Comparison of ENCODE assay signal across 10 cellular contexts in genomic region chr2:150732064-150732463, GRCh38.
DNase-seq lines count a peak whose midpoint lies in the region; ATAC-seq, FAIRE-seq and TF ChIP-seq lines count a peak whose summit lies in the region.
"Had no signal": no experiment of that assay in that cellular context is flagged by ENCODE, and none has a peak within 500 bp of the region (broad histone marks: within the 10 kb centered on the region; RNA-seq: fewer than 3 reads in every experiment).

No MANE protein-coding gene starts in this region.

- no peaks in the 10 kb centered on the region for H3K4me1 ChIP-seq in mammary epithelial cell (ENCODE audit: insufficient read depth, low read length)
- H3K4me1 ChIP-seq in osteoblast (ENCODE audit: insufficient read depth, low read length), result peaks cover 12% of the 10 kb centered on the region
- peaks cover 0 to 2% of the 10 kb centered on the region in 2 experiments for H3K4me1 ChIP-seq in trophoblast cell (ENCODE audit: control insufficient read depth in 1 of 2, insufficient read depth in 2 of 2, low read length in 2 of 2)

- H3K9ac ChIP-seq in mammary epithelial cell (ENCODE audit: insufficient read depth, low read length), result no peak overlapping the region
- H3K9ac ChIP-seq in trophoblast cell (ENCODE audit: low read length), result no peak overlapping the region

- H4K20me1 ChIP-seq in mammary epithelial cell (ENCODE audit: insufficient read depth, low read length) (no peaks in the 10 kb centered on the region), osteoblast (ENCODE audit: insufficient read depth, low read length) (no peaks in the 10 kb centered on the region)

- H3K9me3 ChIP-seq in mammary epithelial cell (replicated peaks; ENCODE audit: insufficient read depth, low read length) (no peaks in the 10 kb centered on the region), osteoblast (ENCODE audit: low read depth, low read length) (no peaks in the 10 kb centered on the region), trophoblast cell (ENCODE audit: insufficient read depth, low read depth, low read length) (no peaks in the 10 kb centered on the region)

- intact Hi-C loops in mammary epithelial cell (cut with micrococcal nuclease), result no loop called here

- CTCF ChIA-PET in mammary epithelial cell (lab: Charles Lee; ENCODE audit: low non-redundant PET), result no interaction called here

- no peak overlapping the region for H3K4ac ChIP-seq in trophoblast cell (ENCODE audit: low read depth, low read length)

- H2AK5ac ChIP-seq in trophoblast cell (ENCODE audit: low read length), result no peak overlapping the region

- H4K8ac ChIP-seq in trophoblast cell (ENCODE audit: low read depth, low read length), result no peak overlapping the region

- no peak overlapping the region for H3K4me3 ChIP-seq in mammary epithelial cell (replicated peaks in 1 of 3; ENCODE audit: insufficient read depth in 1 of 3, low read depth in 2 of 3, low read length in 3 of 3)
- no peak overlapping the region for H3K4me3 ChIP-seq in osteoblast (ENCODE audit: insufficient read depth, low read length)
- no peak overlapping the region for H3K4me3 ChIP-seq in trophoblast cell (ENCODE audit: low read depth, low read length)
- H3K4me3 ChIP-seq: PC-9 had no signal

- H2AFZ ChIP-seq in mammary epithelial cell (ENCODE audit: low read depth, low read length) (no peak overlapping the region), osteoblast (ENCODE audit: low read length) (peak overlapping the region; percentile 13), trophoblast cell (ENCODE audit: insufficient read depth, low read length, poor library complexity) (no peak overlapping the region)
- H2AFZ ChIP-seq: PC-9 had no signal

- H3K79me1 ChIP-seq in trophoblast cell (ENCODE audit: low read length), result no peaks in the 10 kb centered on the region

- dilution Hi-C loops in mammary epithelial cell (cut with HindIII; ENCODE audit: low sequenced_read_pairs), result no loop called here

- no peak overlapping the region for H4K91ac ChIP-seq in trophoblast cell (ENCODE audit: low read depth, low read length)

- no peak overlapping the region for H3K4me2 ChIP-seq in mammary epithelial cell (ENCODE audit: insufficient read depth, low read depth, low read length)
- no peak overlapping the region for H3K4me2 ChIP-seq in osteoblast (ENCODE audit: insufficient read depth, low read length)
- no peak overlapping the region for H3K4me2 ChIP-seq in trophoblast cell (ENCODE audit: low read length)
- H3K4me2 ChIP-seq: PC-9 had no signal

- FAIRE-seq in GM18507 (lab: Jason Lieb, UNC), result peak; percentile 54
- FAIRE-seq: colon had no signal

- TF ChIP-seq CTCF in mammary epithelial cell (conservative IDR thresholded peaks at IDR 0.05 in 1 of 2, IDR thresholded peaks at IDR 0.05 in 1 of 2; ENCODE audit: extremely low read depth in 1 of 2, insufficient read depth in 1 of 2, low read depth in 1 of 2, low read length in 2 of 2) (no peak), osteoblast (IDR thresholded peaks at IDR 0.05; ENCODE audit: extremely low read depth, low read depth, low read length) (no peak)

- no peak overlapping the region for H3K23ac ChIP-seq in trophoblast cell (ENCODE audit: low read length)

- peak; percentile 52 for ATAC-seq in HG03442 (IDR thresholded peaks at IDR 0.05; ENCODE audit: unreplicated experiment)
- ATAC-seq in GM21576 (IDR thresholded peaks at IDR 0.05; ENCODE audit: unreplicated experiment), result no peak
- ATAC-seq in GM21423 (IDR thresholded peaks at IDR 0.05; ENCODE audit: unreplicated experiment), result no peak

- H2BK120ac ChIP-seq in trophoblast cell (ENCODE audit: insufficient read depth, low read length, poor library complexity), result no peak overlapping the region

- H3K27me3 ChIP-seq in mammary epithelial cell (ENCODE audit: insufficient read depth, low read length), result no peaks in the 10 kb centered on the region
- no peaks in the 10 kb centered on the region for H3K27me3 ChIP-seq in osteoblast (ENCODE audit: insufficient read depth, low read length)
- no peaks in the 10 kb centered on the region for H3K27me3 ChIP-seq in trophoblast cell (ENCODE audit: insufficient read depth, low read length)

- no peak overlapping the region for H2BK12ac ChIP-seq in trophoblast cell (ENCODE audit: low read length)

- H3K79me2 ChIP-seq in mammary epithelial cell (ENCODE audit: insufficient read depth, low read length) (no peaks in the 10 kb centered on the region), osteoblast (ENCODE audit: insufficient read depth, low read length) (no peaks in the 10 kb centered on the region), trophoblast cell (ENCODE audit: control insufficient read depth, insufficient read depth, low read length, poor library complexity) (no peaks in the 10 kb centered on the region)

- DNase-seq in GM18507 (ENCODE audit: extremely low spot score, insufficient read length, low read depth) (no peak), mammary epithelial cell (peak; percentile 51), osteoblast (ENCODE audit: insufficient read length, low spot score, missing footprints) (peak; percentile 34), trophoblast cell (no peak)
- DNase-seq: PC-9, WERI-Rb-1 had no signal

- H3K18ac ChIP-seq in trophoblast cell (ENCODE audit: low read length), result no peak overlapping the region

- in situ Hi-C loops in mammary epithelial cell (cut with MboI; ENCODE audit: low sequenced_read_pairs in 2 of 2), result no loop called here

- H3K27ac ChIP-seq in mammary epithelial cell (ENCODE audit: insufficient read depth, low read depth, low read length) (no peak overlapping the region), osteoblast (ENCODE audit: low read depth, low read length) (peak overlapping the region; percentile 42), trophoblast cell (ENCODE audit: low read depth, low read length) (no peak overlapping the region)
- H3K27ac ChIP-seq: PC-9, WERI-Rb-1 had no signal

- no peak overlapping the region for H3K14ac ChIP-seq in trophoblast cell (ENCODE audit: low read length)

- no TSS peak for BruUV-seq in mammary epithelial cell (replicated peaks; lab: Mats Ljungman, UMichigan)

- H3K36me3 ChIP-seq in mammary epithelial cell (ENCODE audit: insufficient read depth, low read length) (no peaks in the 10 kb centered on the region), osteoblast (ENCODE audit: insufficient read depth, low read length) (no peaks in the 10 kb centered on the region), trophoblast cell (ENCODE audit: control insufficient read depth in 1 of 2, insufficient read depth in 2 of 2, low read length in 2 of 2) (no peaks in the 10 kb centered on the region)
- H3K36me3 ChIP-seq: WERI-Rb-1 had no signal

- H4K12ac ChIP-seq in trophoblast cell (ENCODE audit: low read depth, low read length), result no peak overlapping the region

- no peak overlapping the region for H2BK5ac ChIP-seq in trophoblast cell (ENCODE audit: low read depth, low read length, poor library complexity)

Comparison
In these comparisons a context has a peak if more than half of its experiments do, and no peak if none do; other contexts are left out.
1. DNase-seq: peak in mammary epithelial cell (single experiment) and osteoblast (single experiment); none in GM18507 (single experiment) and trophoblast cell (0 of 2).